Comparison of ENCODE assay signal across 8 cellular contexts in genomic region chr11:834371-835316, GRCh38. TPM values are rescaled to one million over a fixed set of nuclear protein-coding genes. Genes with fewer than 3 reads are reported as not detected.
DNase-seq lines count a peak whose midpoint lies in the region; ATAC-seq and TF ChIP-seq lines count a peak whose summit lies in the region.

No MANE protein-coding gene starts in this region.

- H3K36me3 Mint-ChIP-seq in natural killer cell treated with Interleukin-12 subunit alpha and Interleukin-12 subunit beta and Interleukin-15 and Interleukin-18, amount 100 ng/mL, for 72 hours = no peaks in the 10 kb centered on the region

- DNase-seq in Daoy (ENCODE audit: low read depth) (peak; percentile 98), SW 1271 (lab: John Stamatoyannopoulos, UW) (peak; percentile 94 to 95), epithelial cell of proximal tubule (ENCODE audit: low read depth) (no peak), KBM-7 (no peak), NCI-H1417 (lab: John Stamatoyannopoulos, UW) (no peak)
- no peak for DNase-seq in natural killer cell treated with Interleukin-12 subunit alpha and Interleukin-12 subunit beta and Interleukin-15 and Interleukin-18, amount 100 ng/mL, for 72 hours (ENCODE audit: low spot score)

- no peak for TF ChIP-seq CTCF in epithelial cell of proximal tubule (conservative IDR thresholded peaks at IDR 0.05; ENCODE audit: low read depth, low read length)

- H3K4me3 ChIP-seq in epithelial cell of proximal tubule (ENCODE audit: low read depth, low read length) = peak overlapping the region; percentile 72

- in situ Hi-C loops in KBM-7 (cut with MboI; ENCODE audit: low pct_unique_long_range_greater_than_20kb, low sequenced_read_pairs) = no loop called here

- ATAC-seq in natural killer cell treated with Interleukin-12 subunit alpha and Interleukin-12 subunit beta and Interleukin-15 and Interleukin-18, amount 100 ng/mL, for 72 hours = no peak
- no peak for ATAC-seq in GM21447 (IDR thresholded peaks at IDR 0.05; ENCODE audit: unreplicated experiment)
- no peak for ATAC-seq in GM21360 (IDR thresholded peaks at IDR 0.05; ENCODE audit: unreplicated experiment)

- H3K4me1 Mint-ChIP-seq in natural killer cell treated with Interleukin-12 subunit alpha and Interleukin-12 subunit beta and Interleukin-15 and Interleukin-18, amount 100 ng/mL, for 72 hours (ENCODE audit: low read depth in 2 of 2) = peaks cover 6 to 20% of the 10 kb centered on the region in 2 donors

- H3K27me3 Mint-ChIP-seq in natural killer cell treated with Interleukin-12 subunit alpha and Interleukin-12 subunit beta and Interleukin-15 and Interleukin-18, amount 100 ng/mL, for 72 hours = peaks cover 0 to 4% of the 10 kb centered on the region in 2 donors

- no peak overlapping the region for H3K27ac Mint-ChIP-seq in natural killer cell treated with Interleukin-12 subunit alpha and Interleukin-12 subunit beta and Interleukin-15 and Interleukin-18, amount 100 ng/mL, for 72 hours

- H3K4me3 Mint-ChIP-seq in natural killer cell treated with Interleukin-12 subunit alpha and Interleukin-12 subunit beta and Interleukin-15 and Interleukin-18, amount 100 ng/mL, for 72 hours = peak overlapping the region; percentile 34

- no peaks in the 10 kb centered on the region for H3K9me3 Mint-ChIP-seq in natural killer cell treated with Interleukin-12 subunit alpha and Interleukin-12 subunit beta and Interleukin-15 and Interleukin-18, amount 100 ng/mL, for 72 hours

RNA-seq across cellular contexts. Expression of gene CD151, which starts 1.9 kb away (rescaled TPM):
- 246 and 253 TPM in 2 replicates for total RNA-seq in Daoy (2014; rRNA removed; shearing (Covaris generic))
- total RNA-seq in epithelial cell of proximal tubule = 538 and 626 TPM in 2 replicates
- 10 to 100 TPM; 45.0 to 72.0 TPM for total RNA-seq in natural killer cell treated with Interleukin-12 subunit alpha and Interleukin-12 subunit beta and Interleukin-15 and Interleukin-18, amount 100 ng/mL, for 72 hours

RNA-seq across cellular contexts. Expression of gene CRACR2B, which starts 6.9 kb away (rescaled TPM):
- 5.3 and 9.0 TPM in 2 replicates for total RNA-seq in Daoy (2014; rRNA removed; shearing (Covaris generic))
- 21.0 and 55.7 TPM in 2 replicates for total RNA-seq in epithelial cell of proximal tubule
- total RNA-seq in natural killer cell treated with Interleukin-12 subunit alpha and Interleukin-12 subunit beta and Interleukin-15 and Interleukin-18, amount 100 ng/mL, for 72 hours = 1 to 10 TPM; 2.6 to 2.9 TPM

RNA-seq across cellular contexts. Expression of gene POLR2L, which starts 7.7 kb away (rescaled TPM):
- 75.7 and 113 TPM in 2 replicates for total RNA-seq in Daoy (2014; rRNA removed; shearing (Covaris generic))
- 166 and 213 TPM in 2 replicates for total RNA-seq in epithelial cell of proximal tubule
- total RNA-seq in natural killer cell treated with Interleukin-12 subunit alpha and Interleukin-12 subunit beta and Interleukin-15 and Interleukin-18, amount 100 ng/mL, for 72 hours = 10 to 100 TPM; 97.4 to 97.8 TPM

RNA-seq across cellular contexts. Expression of gene TSPAN4, which starts 8.0 kb away (rescaled TPM):
- total RNA-seq in Daoy (2014; rRNA removed; shearing (Covaris generic)) = 29.3 and 37.3 TPM in 2 replicates
- 118 and 188 TPM in 2 replicates for total RNA-seq in epithelial cell of proximal tubule
- total RNA-seq in natural killer cell treated with Interleukin-12 subunit alpha and Interleukin-12 subunit beta and Interleukin-15 and Interleukin-18, amount 100 ng/mL, for 72 hours = 10 to 100 TPM; 17.4 to 31.4 TPM

RNA-seq across cellular contexts. Expression of gene PNPLA2, which starts 15.9 kb away (rescaled TPM):
- total RNA-seq in Daoy (2014; rRNA removed; shearing (Covaris generic)) = 10.9 and 24.2 TPM in 2 replicates
- 19.1 and 34.7 TPM in 2 replicates for total RNA-seq in epithelial cell of proximal tubule
- 10 to 100 TPM; 69.0 to 95.0 TPM for total RNA-seq in natural killer cell treated with Interleukin-12 subunit alpha and Interleukin-12 subunit beta and Interleukin-15 and Interleukin-18, amount 100 ng/mL, for 72 hours

Comparison
In these comparisons a context has a peak if more than half of its experiments do, and no peak if none do; other contexts are left out.
1. DNase-seq: peak in Daoy (single experiment) and SW 1271 (2 of 2); none in epithelial cell of proximal tubule (single experiment), natural killer cell treated with Interleukin-12 subunit alpha and Interleukin-12 subunit beta and Interleukin-15 and Interleukin-18, amount 100 ng/mL, for 72 hours (single experiment), KBM-7 (single experiment) and NCI-H1417 (0 of 3).